In genomic region chr1:21329209-21329844, GRCh38 we compare ENCODE assay signal across 1 cellular context.
TF ChIP-seq lines count a peak whose summit lies in the region.

No MANE protein-coding gene starts in this region.

TF ChIP-seq in K562, 482 proteins besides CTCF, POLR2A, EP300 and RAD21 (continued from another document):
- TF ChIP-seq, protein P1, sequence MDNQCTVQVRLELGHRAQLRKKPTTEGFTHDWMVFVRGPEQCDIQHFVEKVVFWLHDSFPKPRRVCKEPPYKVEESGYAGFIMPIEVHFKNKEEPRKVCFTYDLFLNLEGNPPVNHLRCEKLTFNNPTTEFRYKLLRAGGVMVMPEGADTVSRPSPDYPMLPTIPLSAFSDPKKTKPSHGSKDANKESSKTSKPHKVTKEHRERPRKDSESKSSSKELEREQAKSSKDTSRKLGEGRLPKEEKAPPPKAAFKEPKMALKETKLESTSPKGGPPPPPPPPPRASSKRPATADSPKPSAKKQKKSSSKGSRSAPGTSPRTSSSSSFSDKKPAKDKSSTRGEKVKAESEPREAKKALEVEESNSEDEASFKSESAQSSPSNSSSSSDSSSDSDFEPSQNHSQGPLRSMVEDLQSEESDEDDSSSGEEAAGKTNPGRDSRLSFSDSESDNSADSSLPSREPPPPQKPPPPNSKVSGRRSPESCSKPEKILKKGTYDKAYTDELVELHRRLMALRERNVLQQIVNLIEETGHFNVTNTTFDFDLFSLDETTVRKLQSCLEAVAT (IDR thresholded peaks at IDR 0.05): no peak
